12 cellular contexts compared by ENCODE assay signal in genomic region chr2:10493075-10493635, GRCh38. TPM values are rescaled to one million over a fixed set of nuclear protein-coding genes. Genes with fewer than 3 reads are reported as not detected.
DNase-seq lines count a peak whose midpoint lies in the region; ATAC-seq and TF ChIP-seq lines count a peak whose summit lies in the region.
"Had no signal": no experiment of that assay in that cellular context is flagged by ENCODE, and none has a peak within 500 bp of the region (broad histone marks: within the 10 kb centered on the region; RNA-seq: fewer than 3 reads in every experiment).

No MANE protein-coding gene starts in this region.

- no peaks in the 10 kb centered on the region for H3K79me2 ChIP-seq in ACC112 (ENCODE audit: control insufficient read depth, insufficient read depth, low read length, unreplicated experiment)
- no peaks in the 10 kb centered on the region for H3K79me2 ChIP-seq in PC-9 (ENCODE audit: low read depth)
- H3K79me2 ChIP-seq: hepatocyte had no signal

- H3K36me3 Mint-ChIP-seq in CD8-positive, alpha-beta memory T cell: peaks cover 0 to 4% (median 0%) of the 10 kb centered on the region in 3 donors

- H3K27me3 Mint-ChIP-seq in CD8-positive, alpha-beta memory T cell: peaks cover 1 to 6% of the 10 kb centered on the region in 2 donors

- H3K9me3 ChIP-seq in CD8-positive, alpha-beta memory T cell (ENCODE audit: low read length): no peaks in the 10 kb centered on the region
- H3K9me3 ChIP-seq in PC-9 (ENCODE audit: insufficient read depth, low read depth): no peaks in the 10 kb centered on the region
- H3K9me3 ChIP-seq: body of pancreas had no signal

- BruUV-seq in PC-9 (replicated peaks; lab: Mats Ljungman, UMichigan): no TSS peak

- peaks cover 3% of the 10 kb centered on the region; the same call in 1 of the 2 replicates for H3K27me3 ChIP-seq in ACC112 (ENCODE audit: insufficient read depth, low read length)
- peaks cover 3% of the 10 kb centered on the region for H3K27me3 ChIP-seq in CD8-positive, alpha-beta memory T cell (ENCODE audit: insufficient read depth, low read length, poor library complexity, severe bottlenecking)
- no peaks in the 10 kb centered on the region for H3K27me3 ChIP-seq in PC-9 (ENCODE audit: insufficient read depth, low read depth)
- H3K27me3 ChIP-seq: body of pancreas, hepatocyte had no signal

- CTCF ChIA-PET in CD8-positive, alpha-beta memory T cell (lab: Charles Lee): interaction anchor here (0.6 to 1.3 kb wide), 2 partner anchors 35 to 391 kb away, joined by 3 to 4 read pairs; no protein-coding TSS in a partner anchor
- CTCF ChIA-PET in PC-9 (lab: Charles Lee): no interaction called here

- no peak for ATAC-seq in HG03135 (IDR thresholded peaks at IDR 0.05; ENCODE audit: unreplicated experiment)
- ATAC-seq: body of pancreas had no signal

- H3K27ac ChIP-seq in ACC112 (ENCODE audit: low read depth, low read length): peak overlapping the region; percentile 67; the same call in 1 of the 2 replicates
- H3K27ac ChIP-seq in CD8-positive, alpha-beta memory T cell (ENCODE audit: low read depth, low read length): peak overlapping the region; percentile 54
- H3K27ac ChIP-seq in PC-9: peak overlapping the region; percentile 61
- peak overlapping the region; percentile 86 for H3K27ac ChIP-seq in epithelial cell of prostate
- H3K27ac ChIP-seq: body of pancreas, hepatocyte had no signal

- H3K9me3 Mint-ChIP-seq in CD8-positive, alpha-beta memory T cell: peaks cover 0 to 11% (median 5%) of the 10 kb centered on the region in 5 donors

- no peaks in the 10 kb centered on the region for H3K9me2 ChIP-seq in PC-9 (ENCODE audit: insufficient read depth)

- no peak for DNase-seq in CD8-positive, alpha-beta memory T cell
- DNase-seq in PC-9 (no peak), epithelial cell of prostate (ENCODE audit: low read depth, low spot score) (peak; percentile 82), NOMO-1 (lab: John Stamatoyannopoulos, UW; ENCODE audit: unreplicated experiment in 2 of 2) (no peak), activated T-cell treated with anti-CD3 and anti-CD28 coated beads for 4 hours (no peak)
- DNase-seq in NK-92 treated with Interleukin-12 subunit alpha and Interleukin-12 subunit beta, amount 100 ng/mL, for 24 hours (lab: John Stamatoyannopoulos, UW): no peak
- DNase-seq: Caco-2, NCI-H1105 treated with DMSO at 0.1 percent for 48 hours had no signal

- H3K4me1 ChIP-seq in ACC112 (ENCODE audit: control insufficient read depth, insufficient read depth, low read length, unreplicated experiment) (peaks cover 25% of the 10 kb centered on the region), PC-9 (replicated peaks; ENCODE audit: insufficient read depth) (peaks cover 38% of the 10 kb centered on the region)
- peaks cover 20% of the 10 kb centered on the region for H3K4me1 ChIP-seq in CD8-positive, alpha-beta memory T cell (ENCODE audit: insufficient read depth, low read length)

- H2AFZ ChIP-seq in ACC112 (ENCODE audit: low read length, unreplicated experiment) (no peak overlapping the region), PC-9 (no peak overlapping the region)
- H2AFZ ChIP-seq: hepatocyte had no signal

- H3K4me2 ChIP-seq in PC-9: peak overlapping the region; percentile 24; the same call in 1 of the 2 replicates
- H3K4me2 ChIP-seq: hepatocyte had no signal

- peak overlapping the region in 5 of 7 donors; percentile 4 to 67 (median 59) for H3K4me3 Mint-ChIP-seq in CD8-positive, alpha-beta memory T cell

- intact Hi-C loops in PC-9 (cut with micrococcal nuclease; ENCODE audit: unreplicated experiment): loop anchor here (2.0 kb wide), 2 partner anchors 40 to 106 kb away; no protein-coding TSS in a partner anchor

- TF ChIP-seq CTCF in PC-9 (conservative IDR thresholded peaks at IDR 0.05): no peak

- H3K4me1 Mint-ChIP-seq in CD8-positive, alpha-beta memory T cell: peaks cover 24 to 54% (median 32%) of the 10 kb centered on the region in 3 donors

- H4K20me1 ChIP-seq in PC-9 (ENCODE audit: insufficient read depth): peaks cover 2% of the 10 kb centered on the region; the same call in 1 of the 2 replicates

- peaks cover 36% of the 10 kb centered on the region for H3F3A ChIP-seq in PC-9 (ENCODE audit: insufficient read depth, low read depth)

- POLR2A ChIA-PET in CD8-positive, alpha-beta memory T cell (lab: Charles Lee): interaction anchor here (0.9 to 1.0 kb wide), 2 partner anchors 23 to 45 kb away, joined by 3 to 7 read pairs; partner anchors contain the start of gene ODC1
- POLR2A ChIA-PET in PC-9 (lab: Charles Lee; ENCODE audit: unreplicated experiment): no interaction called here

- H3K4me3 ChIP-seq in ACC112 (ENCODE audit: low read depth, low read length) (no peak overlapping the region), PC-9 (no peak overlapping the region)
- no peak overlapping the region for H3K4me3 ChIP-seq in CD8-positive, alpha-beta memory T cell (ENCODE audit: low read length)
- H3K4me3 ChIP-seq: body of pancreas, hepatocyte had no signal

- H3K36me3 ChIP-seq in ACC112 (ENCODE audit: insufficient read depth, low read length): no peaks in the 10 kb centered on the region
- H3K36me3 ChIP-seq in CD8-positive, alpha-beta memory T cell (ENCODE audit: insufficient read depth, low read length): no peaks in the 10 kb centered on the region
- no peaks in the 10 kb centered on the region for H3K36me3 ChIP-seq in PC-9 (ENCODE audit: low read depth)

- H3K27ac Mint-ChIP-seq in CD8-positive, alpha-beta memory T cell: peak overlapping the region; percentile 67 to 96 (median 90)

RNA-seq across cellular contexts. Expression of gene ODC1, which starts 45.0 kb away (rescaled TPM):
- total RNA-seq in CD8-positive, alpha-beta memory T cell: 100 to 1,000 TPM; 565 to 566 TPM
- polyA plus RNA-seq in CD8-positive, alpha-beta memory T cell: 57.1 TPM
- total RNA-seq in PC-9 (2021): 39.9 and 40.5 TPM in 2 replicates

Comparison
In these comparisons a context has a peak if more than half of its experiments do, and no peak if none do; other contexts are left out.
1. RNA of gene ODC1, which starts 45.0 kb away (total RNA-seq): 565 to 566 TPM in CD8-positive, alpha-beta memory T cell; 39.9 to 40.5 TPM in PC-9; every median in the first group is over 10 times any median in the second.
2. Peak in every context shown above with its lines, with median percentiles within 50 percentile points of each other: H3K27ac ChIP-seq.